8 cellular contexts compared by ENCODE assay signal in genomic region chr12:49580572-49581535, GRCh38. TPM values are rescaled to one million over a fixed set of nuclear protein-coding genes. Genes with fewer than 3 reads are reported as not detected.
DNase-seq lines count a peak whose midpoint lies in the region; ATAC-seq, FAIRE-seq and TF ChIP-seq lines count a peak whose summit lies in the region.

No MANE protein-coding gene starts in this region.

- no peak for ATAC-seq in GM18858 (IDR thresholded peaks at IDR 0.05; ENCODE audit: unreplicated experiment)

- TF ChIP-seq CTCF in GM06990 (IDR thresholded peaks at IDR 0.05; ENCODE audit: insufficient read depth, low read length, poor library complexity, severe bottlenecking): peak; percentile 89

- H3K36me3 ChIP-seq in GM06990 (ENCODE audit: control insufficient read depth, insufficient read depth, low read length): peaks cover 2% of the 10 kb centered on the region

- H3K27me3 ChIP-seq in GM06990 (replicated peaks; ENCODE audit: control insufficient read depth, insufficient read depth, low read length): no peaks in the 10 kb centered on the region

- peak; percentile 34 for DNase-seq in GM06990 (ENCODE audit: extremely low read depth, insufficient read length)
- DNase-seq in Kasumi-1 (lab: John Stamatoyannopoulos, UW): peak; percentile 59 to 67
- DNase-seq in RKO (ENCODE audit: low spot score): peak; percentile 61
- peak; percentile 31 for DNase-seq in activated gamma-delta T cell treated with anti-CD3 and anti-CD28 coated beads, Interleukin-2, amount 50 U/mL, for 16 hours (ENCODE audit: low read depth)
- DNase-seq in frontal cortex (ENCODE audit: low spot score in 2 of 2): peak; percentile 31 to 77
- DNase-seq in nucleus accumbens (lab: John Stamatoyannopoulos, UW): peak in 51 of 56 donors; percentile 7 to 85 (median 47)
- DNase-seq in ureter (ENCODE audit: low spot score): peak; percentile 65

- no peak overlapping the region; the same call in 1 of the 2 replicates for H3K4me3 ChIP-seq in GM06990 (replicated peaks; ENCODE audit: low read depth, low read length)

- no peak for FAIRE-seq in frontal cortex (lab: Jason Lieb, UNC)

RNA-seq across cellular contexts. Expression of gene MCRS1, which starts 12.9 kb away (rescaled TPM):
- 35.9 TPM for total RNA-seq in frontal cortex
- total RNA-seq in ureter: 55.4 TPM

RNA-seq across cellular contexts. Expression of gene FAM186B, which starts 24.6 kb away (rescaled TPM):
- total RNA-seq in frontal cortex (0.41 TPM), ureter (1.2 TPM)

RNA-seq across cellular contexts. Expression of gene KCNH3, which starts 42.0 kb away (rescaled TPM):
- total RNA-seq in frontal cortex (3.7 TPM), ureter (1.1 TPM)

RNA-seq across cellular contexts. Expression of gene PRPF40B, which starts 42.5 kb away (rescaled TPM):
- total RNA-seq in frontal cortex (19.2 TPM), ureter (44.4 TPM)
